ENCODE assay signal across 18 cellular contexts in genomic region chr10:49275896-49276295, GRCh38. TPM values are rescaled to one million over a fixed set of nuclear protein-coding genes. Genes with fewer than 3 reads are reported as not detected.
A peak's percentile ranks its signal among the peaks of the same experiment; 100 is the strongest.
DNase-seq lines count a peak whose midpoint lies in the region; ATAC-seq and TF ChIP-seq lines count a peak whose summit lies in the region.
"Had no signal": no experiment of that assay in that cellular context is flagged by ENCODE, and none has a peak within 500 bp of the region (broad histone marks: within the 10 kb centered on the region; RNA-seq: fewer than 3 reads in every experiment).

No MANE protein-coding gene starts in this region.

- H3K27me3 Mint-ChIP-seq in mesothelial cell of epicardium (ENCODE audit: low read depth) (peaks cover 27% of the 10 kb centered on the region), type B pancreatic cell (peaks cover 6% of the 10 kb centered on the region)

- H3K4me3 Mint-ChIP-seq in mesothelial cell of epicardium = no peak overlapping the region
- no peak overlapping the region for H3K4me3 Mint-ChIP-seq in type B pancreatic cell
- H3K4me3 Mint-ChIP-seq: B cell; CD4-positive, alpha-beta T cell; GM23338 had no signal

- H3K27ac Mint-ChIP-seq in mesothelial cell of epicardium (peak overlapping the region; percentile 20), type B pancreatic cell (no peak overlapping the region)
- H3K27ac Mint-ChIP-seq: B cell; CD4-positive, alpha-beta T cell; GM23338 had no signal

- no peak for TF ChIP-seq CTCF in mesothelial cell of epicardium (IDR thresholded peaks at IDR 0.05; ENCODE audit: unreplicated experiment)
- no peak for TF ChIP-seq CTCF in type B pancreatic cell (conservative IDR thresholded peaks at IDR 0.05)

- H3K36me3 Mint-ChIP-seq in mesothelial cell of epicardium (no peaks in the 10 kb centered on the region), type B pancreatic cell (no peaks in the 10 kb centered on the region)

- ATAC-seq in HG02840 (IDR thresholded peaks at IDR 0.05; ENCODE audit: low FRiP score, unreplicated experiment) (no peak), HG02642 (IDR thresholded peaks at IDR 0.05; ENCODE audit: poor library complexity, unreplicated experiment) (no peak)
- ATAC-seq: GM23338, HepG2 had no signal

- H3K9me3 Mint-ChIP-seq in mesothelial cell of epicardium = no peaks in the 10 kb centered on the region
- no peaks in the 10 kb centered on the region for H3K9me3 Mint-ChIP-seq in type B pancreatic cell
- H3K9me3 Mint-ChIP-seq: CD4-positive, alpha-beta T cell; GM23338 had no signal

- peaks cover 4% of the 10 kb centered on the region for H3K4me1 Mint-ChIP-seq in mesothelial cell of epicardium
- no peaks in the 10 kb centered on the region for H3K4me1 Mint-ChIP-seq in type B pancreatic cell (ENCODE audit: unreplicated experiment)
- H3K4me1 Mint-ChIP-seq: GM23338 had no signal

- DNase-seq in activated CD8-positive, alpha-beta memory T cell treated with anti-CD3 and anti-CD28 coated beads, Interleukin-2, amount 50 U/mL, for 48 hours = peak; percentile 13
- no peak for DNase-seq in activated CD8-positive, alpha-beta memory T cell treated with anti-CD3 and anti-CD28 coated beads, Interleukin-2, amount 50 U/mL, for 4 hours
- peak; percentile 30 for DNase-seq in ecto neural progenitor cell (ENCODE audit: low spot score)
- DNase-seq in mesothelial cell of epicardium (ENCODE audit: low spot score in 2 of 2, unreplicated experiment in 2 of 2) = no peak
- peak; percentile 32 for DNase-seq in type B pancreatic cell (ENCODE audit: extremely low spot score, unreplicated experiment)
- DNase-seq in activated gamma-delta T cell treated with Interleukin-2 at 50 U/mL for 16 hours = no peak
- DNase-seq: C1 segment of cervical spinal cord; Calu3; CD4-positive, alpha-beta T cell; DMS79; H7 had no signal

RNA-seq across cellular contexts. Expression of gene C10orf71, which starts 23.1 kb away (rescaled TPM):
- total RNA-seq in mesothelial cell of epicardium (not detected in 3 replicates), type B pancreatic cell (ENCODE audit: low replicate concordance) (not detected in 2 replicates)
- total RNA-seq: A172; B cell; Calu3; CD4-positive, alpha-beta T cell; G401; GM23338; H7; HepG2 had no signal

Comparison
In these comparisons a context has a peak if more than half of its experiments do, and no peak if none do; other contexts are left out.
1. DNase-seq: peak in activated CD8-positive, alpha-beta memory T cell treated with anti-CD3 and anti-CD28 coated beads, Interleukin-2, amount 50 U/mL, for 48 hours (single experiment), ecto neural progenitor cell (single experiment) and type B pancreatic cell (single experiment); none in activated CD8-positive, alpha-beta memory T cell treated with anti-CD3 and anti-CD28 coated beads, Interleukin-2, amount 50 U/mL, for 4 hours (single experiment), mesothelial cell of epicardium (0 of 2) and activated gamma-delta T cell treated with Interleukin-2 at 50 U/mL for 16 hours (single experiment).